8 cellular contexts compared by ENCODE assay signal in the genomic region with DNA sequence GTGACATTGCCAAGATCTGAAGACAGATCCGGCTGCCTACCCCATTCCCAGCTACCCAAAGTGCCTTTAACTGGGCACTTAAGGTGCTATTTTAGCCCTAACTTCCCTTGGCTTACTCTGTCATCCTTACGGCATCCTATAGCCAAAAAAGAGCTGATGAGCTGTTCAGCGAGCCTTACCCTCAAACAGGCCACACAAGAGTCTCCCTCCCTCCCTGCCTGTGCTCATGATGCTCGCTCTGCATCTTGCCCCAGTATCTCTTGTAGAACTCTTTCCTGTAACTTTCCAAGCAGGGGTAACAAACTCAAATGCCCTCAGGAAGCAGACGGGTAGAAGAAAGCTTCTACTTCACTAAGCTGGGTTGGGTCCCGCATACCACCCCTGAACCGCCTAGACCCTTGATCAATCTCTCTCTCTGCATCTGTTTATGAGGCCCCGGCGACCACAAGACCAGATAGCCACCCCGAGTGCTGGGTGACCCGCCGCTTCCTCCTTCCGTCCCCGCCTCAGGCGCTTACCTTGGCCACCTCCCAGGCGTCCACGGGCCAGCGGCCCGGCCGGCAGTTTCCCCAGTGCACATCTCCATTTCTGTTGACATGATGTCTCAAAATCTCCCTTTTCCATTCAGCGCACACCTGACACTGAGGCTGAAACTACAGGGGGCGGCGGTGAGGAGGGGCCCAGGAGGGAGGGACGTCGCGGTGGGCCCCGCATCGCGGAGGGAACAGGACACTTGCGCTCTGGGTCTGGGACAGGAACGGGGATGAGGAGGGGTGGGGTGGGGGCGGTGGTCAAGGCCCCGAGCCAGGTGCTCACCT. TPM values are rescaled to one million over a fixed set of nuclear protein-coding genes. Genes with fewer than 3 reads are reported as not detected.
A peak's percentile ranks its signal among the peaks of the same experiment; 100 is the strongest.
DNase-seq lines count a peak whose midpoint lies in the region; ATAC-seq and TF ChIP-seq lines count a peak whose summit lies in the region.

No MANE protein-coding gene starts in this region.

- peak overlapping the region; percentile 95 for H3K27ac Mint-ChIP-seq in activated T-cell treated with anti-CD3 and anti-CD28 coated beads, Interleukin-2, amount 50 U/mL, for 24 hours

- no peak for TF ChIP-seq CTCF in esophagus squamous epithelium (IDR thresholded peaks at IDR 0.05)
- no peak for TF ChIP-seq CTCF in upper lobe of left lung (IDR thresholded peaks at IDR 0.05)

- no peak for TF ChIP-seq POLR2A in esophagus squamous epithelium (IDR thresholded peaks at IDR 0.05)
- TF ChIP-seq POLR2A in upper lobe of left lung (IDR thresholded peaks at IDR 0.05), result no peak

- no peaks in the 10 kb centered on the region for H3K9me3 Mint-ChIP-seq in activated T-cell treated with anti-CD3 and anti-CD28 coated beads, Interleukin-2, amount 50 U/mL, for 24 hours

- no peaks in the 10 kb centered on the region for H3K9me3 ChIP-seq in esophagus squamous epithelium
- H3K9me3 ChIP-seq in muscle layer of duodenum (ENCODE audit: control insufficient read depth in 1 of 2, low read length in 2 of 2), result no peaks in the 10 kb centered on the region
- no peaks in the 10 kb centered on the region for H3K9me3 ChIP-seq in upper lobe of left lung

- peak; percentile 12 for DNase-seq in NCI-H2227 treated with DMSO at 0.1 percent for 48 hours (lab: John Stamatoyannopoulos, UW)
- DNase-seq in activated T-cell treated with anti-CD3 and anti-CD28 coated beads, Interleukin-2, amount 50 U/mL, for 24 hours, result no peak
- no peak for DNase-seq in esophagus squamous epithelium (lab: John Stamatoyannopoulos, UW)
- DNase-seq in upper lobe of left lung, result peak; percentile 50 to 87
- DNase-seq in mesenteric fat pad (ENCODE audit: low spot score), result no peak

- peak overlapping the region; percentile 94 for H3K4me3 Mint-ChIP-seq in activated T-cell treated with anti-CD3 and anti-CD28 coated beads, Interleukin-2, amount 50 U/mL, for 24 hours

- H3K36me3 Mint-ChIP-seq in activated T-cell treated with anti-CD3 and anti-CD28 coated beads, Interleukin-2, amount 50 U/mL, for 24 hours (ENCODE audit: low read depth), result peaks cover 44% of the 10 kb centered on the region

- WGBS in esophagus squamous epithelium, 2 donors, result 0 to 15% methylated on average over 9 to 17 of the region's 33 CpGs
- 0 to 15% methylated on average over 17 to 32 of the region's 33 CpGs for WGBS in upper lobe of left lung, 2 donors

- H3K4me1 ChIP-seq in esophagus squamous epithelium, result peaks cover 8 to 50% (median 22%) of the 10 kb centered on the region in 3 donors
- H3K4me1 ChIP-seq in muscle layer of duodenum (ENCODE audit: control insufficient read depth in 1 of 2, insufficient read depth in 2 of 2, low read length in 2 of 2), result peaks cover 0 to 24% of the 10 kb centered on the region in 2 donors
- H3K4me1 ChIP-seq in upper lobe of left lung, result peaks cover 6 to 59% (median 34%) of the 10 kb centered on the region in 4 donors

- peaks cover 50% of the 10 kb centered on the region for H3K4me1 Mint-ChIP-seq in activated T-cell treated with anti-CD3 and anti-CD28 coated beads, Interleukin-2, amount 50 U/mL, for 24 hours (ENCODE audit: low read depth)

- H3K27ac ChIP-seq in esophagus squamous epithelium, result peak overlapping the region; percentile 84 to 92 (median 85)
- H3K27ac ChIP-seq in muscle layer of duodenum (ENCODE audit: low read length), result peak overlapping the region; percentile 93
- peak overlapping the region; percentile 80 to 93 (median 88) for H3K27ac ChIP-seq in upper lobe of left lung

- H3K27me3 Mint-ChIP-seq in activated T-cell treated with anti-CD3 and anti-CD28 coated beads, Interleukin-2, amount 50 U/mL, for 24 hours, result peaks cover 5% of the 10 kb centered on the region

- H3K36me3 ChIP-seq in esophagus squamous epithelium (no peaks in the 10 kb centered on the region), muscle layer of duodenum (ENCODE audit: control insufficient read depth in 1 of 2, insufficient read depth in 2 of 2, low read length in 2 of 2) (peaks cover 0 to 4% of the 10 kb centered on the region in 2 donors), upper lobe of left lung (no peaks in the 10 kb centered on the region)

- H3K27me3 ChIP-seq in esophagus squamous epithelium (no peaks in the 10 kb centered on the region), muscle layer of duodenum (ENCODE audit: low read depth, low read length) (no peaks in the 10 kb centered on the region), upper lobe of left lung (no peaks in the 10 kb centered on the region)

- ATAC-seq in GM18498 (IDR thresholded peaks at IDR 0.05; ENCODE audit: unreplicated experiment) (peak; percentile 32), HG02678 (IDR thresholded peaks at IDR 0.05; ENCODE audit: unreplicated experiment) (peak; percentile 28), upper lobe of left lung (ENCODE audit: low FRiP score in 2 of 2) (peak; percentile 41 to 73)

- intact Hi-C loops in esophagus squamous epithelium (cut with DNase I), result no loop called here

- no peak for TF ChIP-seq EP300 in upper lobe of left lung (IDR thresholded peaks at IDR 0.05)

- H3K4me3 ChIP-seq in esophagus squamous epithelium (peak overlapping the region; percentile 66 to 86 (median 76)), muscle layer of duodenum (ENCODE audit: low read depth in 1 of 2, low read length in 2 of 2) (peak overlapping the region; percentile 75 to 80), upper lobe of left lung (peak overlapping the region; percentile 70 to 99 (median 82))

RNA-seq across cellular contexts. Expression of a gene that starts 0.7 kb away (rescaled TPM):
- total RNA-seq in esophagus squamous epithelium (10 to 100 TPM in 2 of 4 donors, 1 to 10 TPM in 2; 6.9 to 13.2 (median 9.5) TPM), upper lobe of left lung (10 to 100 TPM; 14.7 to 29.6 (median 20.2) TPM), mesenteric fat pad (14.0 TPM)

RNA-seq across cellular contexts. Expression of a gene that starts 23.5 kb away (rescaled TPM):
- total RNA-seq in esophagus squamous epithelium (not detected), upper lobe of left lung (not detected), mesenteric fat pad (not detected)

Comparison
In these comparisons a context has a peak if more than half of its experiments do, and no peak if none do; other contexts are left out.
1. DNase-seq: peak in NCI-H2227 treated with DMSO at 0.1 percent for 48 hours (single experiment) and upper lobe of left lung (2 of 2); none in activated T-cell treated with anti-CD3 and anti-CD28 coated beads, Interleukin-2, amount 50 U/mL, for 24 hours (single experiment), esophagus squamous epithelium (single experiment) and mesenteric fat pad (single experiment).
2. Peak in every context shown above with its lines, with median percentiles within 50 percentile points of each other: ATAC-seq, H3K27ac ChIP-seq and H3K4me3 ChIP-seq.